In genomic region chr12:62631531-62632520, GRCh38 we compare ENCODE assay signal across 1 cellular context.
TF ChIP-seq lines count a peak whose summit lies in the region.

No MANE protein-coding gene starts in this region.

TF ChIP-seq in HepG2, 621 proteins besides CTCF, POLR2A, EP300 and RAD21 (continued from another document and continues in another):
- TF ChIP-seq SOX5 (CRISPR knock-in tag; IDR thresholded peaks at IDR 0.05; ENCODE audit: borderline replicate concordance) (no peak), GABPB1 (CRISPR knock-in tag; IDR thresholded peaks at IDR 0.05) (peak; percentile 64; the same call in 1 of the 2 replicates), ATF3 (CRISPR knock-in tag; IDR thresholded peaks at IDR 0.05) (no peak), SALL2 (CRISPR knock-in tag; IDR thresholded peaks at IDR 0.05) (no peak), PAXIP1 (CRISPR knock-in tag; conservative IDR thresholded peaks at IDR 0.05) (peak; percentile 16; the same call in 1 of the 2 replicates), ZNF816 (CRISPR knock-in tag; IDR thresholded peaks at IDR 0.05; ENCODE audit: borderline replicate concordance) (no peak), MEF2D (CRISPR knock-in tag; IDR thresholded peaks at IDR 0.05) (0 out of 2 replicates have a peak, but pooled peaks have one; percentile 62), ZNF260 (CRISPR knock-in tag; IDR thresholded peaks at IDR 0.05; ENCODE audit: borderline replicate concordance, low read depth) (no peak), SOX6 (IDR thresholded peaks at IDR 0.05) (no peak), SOX6 (CRISPR knock-in tag; IDR thresholded peaks at IDR 0.05) (peak; percentile 44; the same call in 1 of the 2 replicates), KLF11 (CRISPR knock-in tag; IDR thresholded peaks at IDR 0.05) (no peak), PBX3 (CRISPR knock-in tag; IDR thresholded peaks at IDR 0.05; ENCODE audit: borderline replicate concordance) (no peak), ZNF614 (CRISPR knock-in tag; IDR thresholded peaks at IDR 0.05; ENCODE audit: borderline replicate concordance) (0 out of 2 replicates have a peak, but pooled peaks have one; percentile 47), ZNF407 (CRISPR knock-in tag; IDR thresholded peaks at IDR 0.05; ENCODE audit: not compliant biosample characterization) (no peak), CERS6 (CRISPR knock-in tag; IDR thresholded peaks at IDR 0.05) (no peak), LCORL (IDR thresholded peaks at IDR 0.05) (no peak), LCORL (CRISPR knock-in tag; IDR thresholded peaks at IDR 0.05) (peak; percentile 49; the same call in 1 of the 2 replicates), THAP9 (CRISPR knock-in tag; IDR thresholded peaks at IDR 0.05; ENCODE audit: borderline replicate concordance) (peak; percentile 53; the same call in 1 of the 2 replicates), CREM (IDR thresholded peaks at IDR 0.05) (no peak), CREM (CRISPR knock-in tag; IDR thresholded peaks at IDR 0.05) (no peak), HNRNPK (IDR thresholded peaks at IDR 0.05; ENCODE audit: low read depth, low read length, poor library complexity, severe bottlenecking) (peak; percentile 19), XRCC5 (optimal IDR thresholded peaks at IDR 0.05; ENCODE audit: low read length) (peak; percentile 70), ZNF883 (CRISPR knock-in tag; IDR thresholded peaks at IDR 0.05; ENCODE audit: not compliant biosample characterization) (peak; percentile 54), ELF1 (CRISPR knock-in tag; IDR thresholded peaks at IDR 0.05) (peak; percentile 23; the same call in 1 of the 2 replicates), TIGD3 (CRISPR knock-in tag; IDR thresholded peaks at IDR 0.05; ENCODE audit: borderline replicate concordance) (no peak), SIN3A (IDR thresholded peaks at IDR 0.05; ENCODE audit: borderline replicate concordance, low read depth, low read length) (peak; percentile 42; the same call in 1 of the 2 replicates), KLF9 (CRISPR knock-in tag; IDR thresholded peaks at IDR 0.05; ENCODE audit: low read depth) (no peak), HNRNPLL (IDR thresholded peaks at IDR 0.05; ENCODE audit: low read depth, low read length, poor library complexity, severe bottlenecking) (peak; percentile 53), ZNF574 (CRISPR knock-in tag; IDR thresholded peaks at IDR 0.05) (peak; percentile 48; the same call in 1 of the 2 replicates), TBX2 (CRISPR knock-in tag; IDR thresholded peaks at IDR 0.05; ENCODE audit: borderline replicate concordance) (peak; percentile 63; the same call in 1 of the 2 replicates), STAG1 (CRISPR knock-in tag; IDR thresholded peaks at IDR 0.05) (peak; percentile 46), IRX3 (CRISPR knock-in tag; IDR thresholded peaks at IDR 0.05; ENCODE audit: borderline replicate concordance, low read depth) (no peak), BCL3 (CRISPR knock-in tag; IDR thresholded peaks at IDR 0.05) (peak; percentile 65; the same call in 1 of the 2 replicates), ZNF10 (CRISPR knock-in tag; IDR thresholded peaks at IDR 0.05; ENCODE audit: borderline replicate concordance, low read depth) (no peak), ISL2 (CRISPR knock-in tag; IDR thresholded peaks at IDR 0.05) (peak; percentile 30)
